Comparison of ENCODE assay signal across 34 cellular contexts in the genomic region with DNA sequence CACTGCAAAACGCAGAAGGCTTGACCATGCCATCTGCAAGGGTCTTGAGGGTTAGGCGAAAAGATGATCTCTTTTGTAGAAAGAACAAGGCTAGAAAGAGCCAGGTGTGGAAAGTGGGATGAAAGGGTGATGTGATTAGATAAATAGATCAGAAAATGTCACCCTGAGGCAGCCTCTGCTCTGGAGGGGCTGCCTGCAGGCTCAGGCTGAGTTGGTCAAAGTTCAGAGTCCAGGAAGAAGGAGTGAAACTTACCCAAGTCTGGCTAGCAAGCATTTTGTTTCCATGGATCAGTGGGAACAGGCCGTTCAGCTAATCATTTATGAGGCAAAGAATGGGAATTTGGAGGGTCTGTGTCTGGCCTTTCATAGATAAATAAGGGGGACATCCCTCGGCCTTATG.
"Had no signal": no experiment of that assay in that cellular context is flagged by ENCODE, and none has a peak within 500 bp of the region (broad histone marks: within the 10 kb centered on the region; RNA-seq: fewer than 3 reads in every experiment).

No MANE protein-coding gene starts in this region.

- H3K4me2 ChIP-seq: KMS-11 had no signal

- DNase-seq: activated CD4-positive, alpha-beta T cell treated with anti-CD3 and anti-CD28 coated beads for 36 hours; activated CD4-positive, alpha-beta T cell treated with anti-CD3 and anti-CD28 coated beads, Interleukin-2, amount 10 ng/mL, durations not matched to agents 7 days and 5 days; activated CD4-positive, alpha-beta T cell treated with anti-CD3 and anti-CD28 coated beads, Interleukin-2, amount 50 U/mL, for 48 hours; activated CD8-positive, alpha-beta T cell treated with anti-CD3 and anti-CD28 coated beads, Interleukin-2, amount 10 ng/mL, durations not matched to agents 7 days and 5 days; activated gamma-delta T cell; activated naive CD4-positive, alpha-beta T cell treated with Interleukin-2 at 50 U/mL for 16 hours; activated naive CD8-positive, alpha-beta T cell treated with anti-CD3 and anti-CD28 coated beads, Interleukin-2, amount 10 ng/mL, durations not matched to agents 7 days and 5 days; activated T-cell treated with anti-CD3 and anti-CD28 coated beads, Interleukin-2, amount 50 U/mL, for 24 hours; adrenal gland; anterior cingulate cortex; brain microvascular endothelial cell; MM.1S; NCI-H1092 treated with DMSO at 0.1 percent for 48 hours; NCI-H1417; NCI-H146; NCI-H187; NCI-H2029 treated with DMSO at 0.1 percent for 48 hours; NCI-H2107; NCI-H2171; NCI-H510A; NCI-H526; NCI-H748 treated with DMSO at 0.1 percent for 48 hours; NK-92 treated with Interleukin-12 subunit alpha and Interleukin-12 subunit beta, amount 100 ng/mL, for 24 hours; Right ventricle myocardium superior; SJCRH30; T1000 had no signal

- H3K27ac ChIP-seq: adrenal gland, brain microvascular endothelial cell, cardiac muscle cell, KMS-11, SJCRH30, SK-N-MC had no signal

- H3K4me3 Mint-ChIP-seq: activated CD4-positive, alpha-beta T cell treated with anti-CD3 and anti-CD28 coated beads for 36 hours; activated CD4-positive, alpha-beta T cell treated with anti-CD3 and anti-CD28 coated beads, Interleukin-2, amount 10 ng/mL, durations not matched to agents 7 days and 5 days; activated CD8-positive, alpha-beta T cell treated with anti-CD3 and anti-CD28 coated beads, Interleukin-2, amount 10 ng/mL, durations not matched to agents 7 days and 5 days; activated naive CD4-positive, alpha-beta T cell treated with anti-CD3 and anti-CD28 coated beads, Interleukin-2, amount 50 U/mL, for 24 hours; activated naive CD8-positive, alpha-beta T cell treated with anti-CD3 and anti-CD28 coated beads, Interleukin-2, amount 10 ng/mL, durations not matched to agents 7 days and 5 days; activated T-cell treated with anti-CD3 and anti-CD28 coated beads, Interleukin-2, amount 50 U/mL, for 24 hours; central memory CD8-positive, alpha-beta T cell; WTC11 had no signal

- H3K27ac Mint-ChIP-seq: activated CD4-positive, alpha-beta T cell treated with anti-CD3 and anti-CD28 coated beads for 36 hours; activated CD4-positive, alpha-beta T cell treated with anti-CD3 and anti-CD28 coated beads, Interleukin-2, amount 10 ng/mL, durations not matched to agents 7 days and 5 days; activated CD8-positive, alpha-beta T cell treated with anti-CD3 and anti-CD28 coated beads, Interleukin-2, amount 10 ng/mL, durations not matched to agents 7 days and 5 days; activated naive CD4-positive, alpha-beta T cell treated with anti-CD3 and anti-CD28 coated beads, Interleukin-2, amount 50 U/mL, for 24 hours; activated T-cell treated with anti-CD3 and anti-CD28 coated beads, Interleukin-2, amount 50 U/mL, for 24 hours; activated T-helper 2 cell treated with anti-CD3 and anti-CD28 coated beads, Interferon-gamma antibody, Interleukin-2, Interleukin-4, amounts not matched to agents 10 μg/mL and 5 μg/mL and 100 μg/mL, durations not matched to agents 14 hours and 24 hours and 36 hours; WTC11 had no signal

- H3K4me1 Mint-ChIP-seq: WTC11 had no signal

- H3K4me3 ChIP-seq: adrenal gland, cardiac muscle cell, SJCRH30, SK-N-MC had no signal

- ATAC-seq: activated CD4-positive, alpha-beta T cell treated with anti-CD3 and anti-CD28 coated beads for 36 hours; activated CD4-positive, CD25-positive, alpha-beta regulatory T cell treated with anti-CD3 and anti-CD28 coated beads, Interleukin-2, amount 50 U/mL, for 24 hours; activated CD8-positive, alpha-beta T cell treated with anti-CD3 and anti-CD28 coated beads, Interleukin-2, amount 10 ng/mL, durations not matched to agents 7 days and 5 days; WTC11 had no signal

- H3K4me1 ChIP-seq: adrenal gland had no signal

- H3K9me3 ChIP-seq: adrenal gland, SJCRH30 had no signal

- H3K27me3 Mint-ChIP-seq: activated CD4-positive, alpha-beta T cell treated with anti-CD3 and anti-CD28 coated beads for 36 hours; activated naive CD4-positive, alpha-beta T cell treated with anti-CD3 and anti-CD28 coated beads, Interleukin-2, amount 50 U/mL, for 24 hours; activated T-cell treated with anti-CD3 and anti-CD28 coated beads, Interleukin-2, amount 50 U/mL, for 24 hours had no signal

- H3K27me3 ChIP-seq: adrenal gland, brain microvascular endothelial cell, cardiac muscle cell, SJCRH30 had no signal

- H3K9ac ChIP-seq: KMS-11 had no signal

- H3K36me3 ChIP-seq: adrenal gland, brain microvascular endothelial cell, cardiac muscle cell, SJCRH30 had no signal

- H3K9me3 Mint-ChIP-seq: activated naive CD4-positive, alpha-beta T cell treated with anti-CD3 and anti-CD28 coated beads, Interleukin-2, amount 50 U/mL, for 24 hours; central memory CD8-positive, alpha-beta T cell had no signal
